In the genomic region with DNA sequence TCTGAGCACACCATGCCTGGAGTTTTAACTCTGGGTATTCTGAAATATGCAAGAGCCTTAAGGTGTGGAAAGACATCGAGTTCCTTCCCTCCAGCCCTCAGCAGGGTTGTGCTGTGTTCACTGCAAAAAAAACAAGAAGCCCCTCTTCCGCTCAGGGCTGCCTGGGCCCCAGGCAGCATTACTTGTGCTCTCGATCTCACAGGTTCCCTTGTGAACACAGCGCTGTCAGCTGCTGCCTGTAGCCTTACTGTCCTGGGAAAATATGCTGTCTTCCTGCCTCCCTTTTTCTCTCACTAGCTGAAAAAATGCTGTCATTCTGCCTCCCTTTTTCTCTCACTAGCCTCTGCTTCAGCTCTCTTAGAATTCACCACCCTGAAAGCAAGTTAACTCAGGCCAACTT, we compare ENCODE assay signal across 14 cellular contexts. TPM values are rescaled to one million over a fixed set of nuclear protein-coding genes. Genes with fewer than 3 reads are reported as not detected.
DNase-seq lines count a peak whose midpoint lies in the region; ATAC-seq and TF ChIP-seq lines count a peak whose summit lies in the region.
"Had no signal": no experiment of that assay in that cellular context is flagged by ENCODE, and none has a peak within 500 bp of the region (broad histone marks: within the 10 kb centered on the region; RNA-seq: fewer than 3 reads in every experiment).

No MANE protein-coding gene starts in this region.

- no peaks in the 10 kb centered on the region for H3K79me2 ChIP-seq in fibroblast of lung (ENCODE audit: control insufficient read depth, insufficient read depth, low read length)

- H3K27ac ChIP-seq in fibroblast of lung (ENCODE audit: insufficient read depth, low read length), result no peak overlapping the region
- H3K27ac ChIP-seq: HL-60 had no signal

- POLR2A ChIA-PET in WTC11 (lab: Charles Lee), result interaction anchor here (1.3 kb wide), 1 partner anchor 18 kb away, joined by 4 read pairs; no protein-coding TSS in a partner anchor

- H3K27me3 ChIP-seq in fibroblast of lung (ENCODE audit: control insufficient read depth, insufficient read depth, low read length), result peaks cover 2% of the 10 kb centered on the region

- no peaks in the 10 kb centered on the region for H4K20me1 ChIP-seq in fibroblast of lung (ENCODE audit: control insufficient read depth, extremely low read depth, insufficient read depth, low read length)

- H3K27me3 Mint-ChIP-seq in WTC11 (ENCODE audit: low read depth) (no peaks in the 10 kb centered on the region), nephron progenitor cell (ENCODE audit: low read depth, poor library complexity) (no peaks in the 10 kb centered on the region)

- H3K36me3 ChIP-seq in fibroblast of lung (ENCODE audit: control insufficient read depth, insufficient read depth, low read length), result no peaks in the 10 kb centered on the region

- H3K4me2 ChIP-seq in fibroblast of lung (ENCODE audit: extremely low read depth, insufficient read depth, low read length), result no peak overlapping the region

- H3K36me3 Mint-ChIP-seq in WTC11 (no peaks in the 10 kb centered on the region), nephron progenitor cell (ENCODE audit: low read depth) (no peaks in the 10 kb centered on the region)

- no peaks in the 10 kb centered on the region for H3K9me3 ChIP-seq in fibroblast of lung (ENCODE audit: control insufficient read depth, insufficient read depth, low read depth, low read length)

- H3K27ac Mint-ChIP-seq in WTC11 (peak overlapping the region; percentile 61; the same call in 1 of the 2 replicates), nephron progenitor cell (peak overlapping the region; percentile 5)
- H3K27ac Mint-ChIP-seq: B cell; CD4-positive, alpha-beta T cell had no signal

- H3K4me3 Mint-ChIP-seq in WTC11 (no peak overlapping the region), nephron progenitor cell (no peak overlapping the region)
- H3K4me3 Mint-ChIP-seq: B cell; CD4-positive, alpha-beta T cell had no signal

- no peaks in the 10 kb centered on the region for H3K4me1 ChIP-seq in fibroblast of lung (ENCODE audit: control insufficient read depth, extremely low read depth, insufficient read depth, low read length)

- H3K4me1 Mint-ChIP-seq in WTC11 (peaks cover 19% of the 10 kb centered on the region), nephron progenitor cell (peaks cover 28% of the 10 kb centered on the region)
- H3K4me1 Mint-ChIP-seq: B cell had no signal

- no peak for TF ChIP-seq CTCF in WTC11 (IDR thresholded peaks at IDR 0.05)
- TF ChIP-seq CTCF in fibroblast of lung (conservative IDR thresholded peaks at IDR 0.05 in 1 of 2, IDR thresholded peaks at IDR 0.05 in 1 of 2; ENCODE audit: low read depth in 1 of 2, low read length in 2 of 2), result no peak
- TF ChIP-seq CTCF in nephron progenitor cell (IDR thresholded peaks at IDR 0.05), result no peak

- DNase-seq in WTC11 (ENCODE audit: low spot score), result no peak
- DNase-seq in fibroblast of lung (ENCODE audit: low read depth in 2 of 2), result no peak
- DNase-seq in nephron progenitor cell, result no peak
- DNase-seq in HUDEP-2 (lab: John Stamatoyannopoulos, UW; ENCODE audit: unreplicated experiment in 76 of 76), result no peak
- DNase-seq: C1 segment of cervical spinal cord; Calu3; CD4-positive, alpha-beta T cell; DMS 273 treated with DMSO at 0.1 percent for 48 hours; H7 had no signal

- peak overlapping the region; percentile 10 for H2AFZ ChIP-seq in fibroblast of lung (ENCODE audit: low read length)

- H3K9me3 Mint-ChIP-seq in WTC11 (no peaks in the 10 kb centered on the region), nephron progenitor cell (no peaks in the 10 kb centered on the region)
- H3K9me3 Mint-ChIP-seq: CD4-positive, alpha-beta T cell had no signal

- ATAC-seq in WTC11 (peak; percentile 69), HG02798 (IDR thresholded peaks at IDR 0.05; ENCODE audit: poor library complexity, unreplicated experiment) (no peak), HG03460 (IDR thresholded peaks at IDR 0.05; ENCODE audit: unreplicated experiment) (no peak), GM21529 (IDR thresholded peaks at IDR 0.05; ENCODE audit: unreplicated experiment) (no peak)

- H3K9ac ChIP-seq in fibroblast of lung (ENCODE audit: insufficient read depth, low read length), result no peak overlapping the region

- H3K4me3 ChIP-seq in fibroblast of lung (replicated peaks in 1 of 4; ENCODE audit: control extremely low read depth in 1 of 4, insufficient read depth in 1 of 4, low read depth in 3 of 4, low read length in 4 of 4), result no peak overlapping the region

- CTCF ChIA-PET in WTC11 (lab: Charles Lee), result interaction anchor here (0.6 to 4.9 kb wide), 3 partner anchors 37 to 56 kb away, joined by 4 to 21 read pairs (median 11); no protein-coding TSS in a partner anchor

TF ChIP-seq in WTC11, 78 proteins besides CTCF, POLR2A, EP300 and RAD21:
- TF ChIP-seq SMAD4 (CRISPR knock-in tag; IDR thresholded peaks at IDR 0.05) (no peak), ZNF416 (CRISPR knock-in tag; IDR thresholded peaks at IDR 0.05) (no peak), TEAD1 (CRISPR knock-in tag; IDR thresholded peaks at IDR 0.05) (no peak), RORB (CRISPR knock-in tag; IDR thresholded peaks at IDR 0.05) (no peak), ESRRA (CRISPR knock-in tag; IDR thresholded peaks at IDR 0.05; ENCODE audit: borderline replicate concordance) (no peak), CBFB (CRISPR knock-in tag; IDR thresholded peaks at IDR 0.05; ENCODE audit: low read depth) (no peak), OVOL2 (CRISPR knock-in tag; IDR thresholded peaks at IDR 0.05; ENCODE audit: borderline replicate concordance) (no peak)
- TF ChIP-seq, protein P1, sequence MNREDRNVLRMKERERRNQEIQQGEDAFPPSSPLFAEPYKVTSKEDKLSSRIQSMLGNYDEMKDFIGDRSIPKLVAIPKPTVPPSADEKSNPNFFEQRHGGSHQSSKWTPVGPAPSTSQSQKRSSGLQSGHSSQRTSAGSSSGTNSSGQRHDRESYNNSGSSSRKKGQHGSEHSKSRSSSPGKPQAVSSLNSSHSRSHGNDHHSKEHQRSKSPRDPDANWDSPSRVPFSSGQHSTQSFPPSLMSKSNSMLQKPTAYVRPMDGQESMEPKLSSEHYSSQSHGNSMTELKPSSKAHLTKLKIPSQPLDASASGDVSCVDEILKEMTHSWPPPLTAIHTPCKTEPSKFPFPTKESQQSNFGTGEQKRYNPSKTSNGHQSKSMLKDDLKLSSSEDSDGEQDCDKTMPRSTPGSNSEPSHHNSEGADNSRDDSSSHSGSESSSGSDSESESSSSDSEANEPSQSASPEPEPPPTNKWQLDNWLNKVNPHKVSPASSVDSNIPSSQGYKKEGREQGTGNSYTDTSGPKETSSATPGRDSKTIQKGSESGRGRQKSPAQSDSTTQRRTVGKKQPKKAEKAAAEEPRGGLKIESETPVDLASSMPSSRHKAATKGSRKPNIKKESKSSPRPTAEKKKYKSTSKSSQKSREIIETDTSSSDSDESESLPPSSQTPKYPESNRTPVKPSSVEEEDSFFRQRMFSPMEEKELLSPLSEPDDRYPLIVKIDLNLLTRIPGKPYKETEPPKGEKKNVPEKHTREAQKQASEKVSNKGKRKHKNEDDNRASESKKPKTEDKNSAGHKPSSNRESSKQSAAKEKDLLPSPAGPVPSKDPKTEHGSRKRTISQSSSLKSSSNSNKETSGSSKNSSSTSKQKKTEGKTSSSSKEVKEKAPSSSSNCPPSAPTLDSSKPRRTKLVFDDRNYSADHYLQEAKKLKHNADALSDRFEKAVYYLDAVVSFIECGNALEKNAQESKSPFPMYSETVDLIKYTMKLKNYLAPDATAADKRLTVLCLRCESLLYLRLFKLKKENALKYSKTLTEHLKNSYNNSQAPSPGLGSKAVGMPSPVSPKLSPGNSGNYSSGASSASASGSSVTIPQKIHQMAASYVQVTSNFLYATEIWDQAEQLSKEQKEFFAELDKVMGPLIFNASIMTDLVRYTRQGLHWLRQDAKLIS (CRISPR knock-in tag; IDR thresholded peaks at IDR 0.05; ENCODE audit: borderline replicate concordance), result no peak

RNA-seq across cellular contexts. Expression of a gene that starts 15.7 kb away (rescaled TPM):
- total RNA-seq in WTC11 (2021) (17.2 to 25.0 TPM (median 18.1 TPM) in 3 replicates), fibroblast of lung (48.3 and 48.4 TPM in 2 replicates)
- 4.6 and 10.7 TPM in 2 replicates for polyA plus RNA-seq in fibroblast of lung
- polyA plus RNA-seq in fibroblast of lung (2012), result 7.1 and 11.9 TPM in 2 replicates
- 24.9 and 60.2 TPM in 2 replicates for polyA minus RNA-seq in fibroblast of lung (ENCODE audit: low replicate concordance)
- total RNA-seq: Calu3 had no signal
